Comparison of ENCODE assay signal across 1 cellular context in the genomic region with DNA sequence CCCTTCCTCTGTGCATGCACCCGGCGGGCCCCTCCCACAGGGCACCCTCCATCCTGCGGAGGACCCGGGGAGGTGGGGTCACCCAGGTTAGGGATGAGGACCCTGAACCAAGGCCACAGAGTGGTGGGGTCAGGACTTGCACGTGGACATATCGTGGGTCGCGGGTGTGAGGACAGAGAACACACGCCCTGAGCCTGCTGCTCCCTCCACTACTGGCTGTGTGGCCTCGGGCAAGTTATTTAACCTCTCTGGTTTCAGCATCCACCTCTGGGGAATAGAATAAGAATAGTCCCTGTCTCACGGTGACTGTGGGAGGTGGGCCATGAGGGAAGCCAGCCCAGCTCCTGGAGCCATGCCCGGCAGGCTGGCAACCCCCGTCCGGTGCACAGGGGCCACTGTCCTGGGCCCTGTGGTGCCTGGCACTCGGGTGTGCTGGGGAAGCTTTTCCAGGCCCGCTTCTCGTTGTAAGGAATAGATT.
TF ChIP-seq lines count a peak whose summit lies in the region.

No MANE protein-coding gene starts in this region.

TF ChIP-seq in HepG2, 621 proteins besides CTCF, POLR2A, EP300 and RAD21:
- TF ChIP-seq ATF1 (CRISPR knock-in tag; IDR thresholded peaks at IDR 0.05) (no peak), ZNF768 (CRISPR knock-in tag; IDR thresholded peaks at IDR 0.05) (peak; percentile 93)
TF ChIP-seq in HepG2: peak in this region for 1.
